Comparison of ENCODE assay signal across 25 cellular contexts in genomic region chr17:82198092-82198491, GRCh38. TPM values are rescaled to one million over a fixed set of nuclear protein-coding genes. Genes with fewer than 3 reads are reported as not detected.
DNase-seq lines count a peak whose midpoint lies in the region; ATAC-seq and TF ChIP-seq lines count a peak whose summit lies in the region.
"Had no signal": no experiment of that assay in that cellular context is flagged by ENCODE, and none has a peak within 500 bp of the region (broad histone marks: within the 10 kb centered on the region; RNA-seq: fewer than 3 reads in every experiment).

No MANE protein-coding gene starts in this region.

- no peaks in the 10 kb centered on the region for H3K9me3 ChIP-seq in T-helper 17 cell (ENCODE audit: control insufficient read depth, low read length, poor library complexity, severe bottlenecking)
- H3K9me3 ChIP-seq: heart right ventricle, thoracic aorta, vagina had no signal

- CTCF ChIA-PET in GM10248 (lab: Yijun Ruan, JAX) = interaction anchor here (1.0 to 1.2 kb wide), 2 partner anchors 12 to 166 kb away, joined by 3 read pairs; no protein-coding TSS in a partner anchor

- H3K27ac Mint-ChIP-seq in activated T-cell treated with anti-CD3 and anti-CD28 coated beads, Interleukin-2, amount 50 U/mL, for 72 hours = no peak overlapping the region
- H3K27ac Mint-ChIP-seq in activated T-cell treated with anti-CD3 and anti-CD28 coated beads, Interleukin-2, amount 50 U/mL, for 24 hours = no peak overlapping the region
- peak overlapping the region; percentile 92 for H3K27ac Mint-ChIP-seq in T-helper 17 cell
- peak overlapping the region in 9 of 10 donors; percentile 12 to 90 (median 75) for H3K27ac Mint-ChIP-seq in naive thymus-derived CD8-positive, alpha-beta T cell
- H3K27ac Mint-ChIP-seq: HFFc6, WTC11 had no signal

- TF ChIP-seq CTCF in GM10248 (IDR thresholded peaks at IDR 0.05; ENCODE audit: control extremely low read depth, extremely low read depth, low read depth, missing control alignments) = no peak

- H3K4me1 Mint-ChIP-seq in activated T-cell treated with anti-CD3 and anti-CD28 coated beads, Interleukin-2, amount 50 U/mL, for 72 hours (ENCODE audit: low read depth) = peaks cover 57% of the 10 kb centered on the region
- H3K4me1 Mint-ChIP-seq in activated T-cell treated with anti-CD3 and anti-CD28 coated beads, Interleukin-2, amount 50 U/mL, for 24 hours (ENCODE audit: low read depth) = peaks cover 44% of the 10 kb centered on the region
- H3K4me1 Mint-ChIP-seq in T-helper 17 cell = peaks cover 30% of the 10 kb centered on the region
- peaks cover 10 to 42% (median 35%) of the 10 kb centered on the region in 4 donors for H3K4me1 Mint-ChIP-seq in naive thymus-derived CD8-positive, alpha-beta T cell
- H3K4me1 Mint-ChIP-seq: WTC11 had no signal

- no peaks in the 10 kb centered on the region for H3K9me3 Mint-ChIP-seq in activated T-cell treated with anti-CD3 and anti-CD28 coated beads, Interleukin-2, amount 50 U/mL, for 72 hours
- no peaks in the 10 kb centered on the region for H3K9me3 Mint-ChIP-seq in activated T-cell treated with anti-CD3 and anti-CD28 coated beads, Interleukin-2, amount 50 U/mL, for 24 hours
- H3K9me3 Mint-ChIP-seq in naive thymus-derived CD8-positive, alpha-beta T cell = no peaks in the 10 kb centered on the region
- H3K9me3 Mint-ChIP-seq: HFFc6, naive B cell, WTC11 had no signal

- H3K36me3 Mint-ChIP-seq in activated T-cell treated with anti-CD3 and anti-CD28 coated beads, Interleukin-2, amount 50 U/mL, for 72 hours (ENCODE audit: insufficient read depth in 2 of 2) = peaks cover 3 to 17% of the 10 kb centered on the region in 2 donors
- H3K36me3 Mint-ChIP-seq in activated T-cell treated with anti-CD3 and anti-CD28 coated beads, Interleukin-2, amount 50 U/mL, for 24 hours (ENCODE audit: low read depth) = peaks cover 67% of the 10 kb centered on the region
- H3K36me3 Mint-ChIP-seq in T-helper 17 cell (ENCODE audit: low read depth) = peaks cover 10% of the 10 kb centered on the region
- H3K36me3 Mint-ChIP-seq in naive thymus-derived CD8-positive, alpha-beta T cell = peaks cover 1 to 45% (median 23%) of the 10 kb centered on the region in 3 donors

- ATAC-seq in activated T-cell treated with anti-CD3 and anti-CD28 coated beads, Interleukin-2, amount 50 U/mL, for 72 hours (replicated peaks in 1 of 2) = no peak
- no peak for ATAC-seq in T-helper 17 cell
- no peak for ATAC-seq in naive thymus-derived CD8-positive, alpha-beta T cell
- ATAC-seq: heart right ventricle, left colon, WTC11 had no signal

- POLR2A ChIA-PET in GM10248 (lab: Yijun Ruan, JAX) = interaction anchor here (0.6 kb wide), 1 partner anchor 15 kb away, joined by 3 read pairs; no protein-coding TSS in a partner anchor
- POLR2A ChIA-PET in naive thymus-derived CD8-positive, alpha-beta T cell (lab: Charles Lee) = interaction anchor here (0.5 to 1.2 kb wide), 3 partner anchors 14 to 337 kb away, joined by 3 to 4 read pairs (median 4); partner anchors contain the start of gene CCDC57

- peak; percentile 23 to 37 for DNase-seq in activated T-cell treated with anti-CD3 and anti-CD28 coated beads, Interleukin-2, amount 50 U/mL, for 72 hours
- DNase-seq in activated T-cell treated with anti-CD3 and anti-CD28 coated beads, Interleukin-2, amount 50 U/mL, for 24 hours = no peak
- peak; percentile 48 for DNase-seq in GM10248 (ENCODE audit: extremely low spot score)
- DNase-seq in T-helper 17 cell = no peak
- DNase-seq in naive thymus-derived CD8-positive, alpha-beta T cell = no peak
- no peak for DNase-seq in NCI-H748 (lab: John Stamatoyannopoulos, UW; ENCODE audit: unreplicated experiment)
- no peak for DNase-seq in middle frontal gyrus (ENCODE audit: extremely low spot score, low spot score)
- no peak for DNase-seq in effector CD8-positive, alpha-beta T cell (lab: John Stamatoyannopoulos, UW)
- DNase-seq: amniotic stem cell; C1 segment of cervical spinal cord; effector CD4-positive, alpha-beta T cell; erythroblast; GM23248; heart right ventricle; HFFc6; left colon; naive B cell; NCI-H1417; NCI-H2107; NCI-H446 treated with DMSO at 0.1 percent for 48 hours; stimulated activated CD4-positive, alpha-beta T cell treated with anti-CD3 and anti-CD28 coated beads, Interleukin-2, amount 100 ng/mL, for 48 hours; stimulated activated naive CD4-positive, alpha-beta T cell had no signal

- H3K4me3 Mint-ChIP-seq in activated T-cell treated with anti-CD3 and anti-CD28 coated beads, Interleukin-2, amount 50 U/mL, for 72 hours = peak overlapping the region; percentile 33 to 73
- no peak overlapping the region for H3K4me3 Mint-ChIP-seq in activated T-cell treated with anti-CD3 and anti-CD28 coated beads, Interleukin-2, amount 50 U/mL, for 24 hours
- peak overlapping the region; percentile 53 for H3K4me3 Mint-ChIP-seq in T-helper 17 cell
- H3K4me3 Mint-ChIP-seq in naive thymus-derived CD8-positive, alpha-beta T cell = peak overlapping the region in 7 of 10 donors; percentile 0 to 73 (median 49)
- H3K4me3 Mint-ChIP-seq: HFFc6, naive B cell, WTC11 had no signal

- H3K27me3 Mint-ChIP-seq in activated T-cell treated with anti-CD3 and anti-CD28 coated beads, Interleukin-2, amount 50 U/mL, for 72 hours (ENCODE audit: low read depth) = no peaks in the 10 kb centered on the region
- no peaks in the 10 kb centered on the region for H3K27me3 Mint-ChIP-seq in activated T-cell treated with anti-CD3 and anti-CD28 coated beads, Interleukin-2, amount 50 U/mL, for 24 hours
- no peaks in the 10 kb centered on the region for H3K27me3 Mint-ChIP-seq in T-helper 17 cell
- H3K27me3 Mint-ChIP-seq in naive thymus-derived CD8-positive, alpha-beta T cell = no peaks in the 10 kb centered on the region
- H3K27me3 Mint-ChIP-seq: naive B cell had no signal

RNA-seq across cellular contexts. Expression of gene CCDC57, which starts 14.6 kb away (rescaled TPM):
- 10 to 100 TPM; 76.9 to 78.8 TPM for total RNA-seq in activated T-cell treated with anti-CD3 and anti-CD28 coated beads, Interleukin-2, amount 50 U/mL, for 72 hours
- total RNA-seq in T-helper 17 cell = 10 to 100 TPM; 79.1 to 89.0 TPM
- total RNA-seq in naive thymus-derived CD8-positive, alpha-beta T cell = 10 to 100 TPM; 72.9 to 80.0 TPM
- polyA plus RNA-seq in naive thymus-derived CD8-positive, alpha-beta T cell = 10 to 100 TPM; 39.6 to 53.5 (median 42.4) TPM

RNA-seq across cellular contexts. Expression of gene SLC16A3, which starts 30.8 kb away (rescaled TPM):
- 10 to 100 TPM; 42.8 to 74.5 TPM for total RNA-seq in activated T-cell treated with anti-CD3 and anti-CD28 coated beads, Interleukin-2, amount 50 U/mL, for 72 hours
- total RNA-seq in T-helper 17 cell = 10 to 100 TPM; 47.2 to 56.2 TPM
- total RNA-seq in naive thymus-derived CD8-positive, alpha-beta T cell = 10 to 100 TPM; 10.1 to 11.6 TPM
- polyA plus RNA-seq in naive thymus-derived CD8-positive, alpha-beta T cell = 1 to 10 TPM in 2 of 3 donors, under 1 TPM in 1; 0.91 to 1.5 (median 1.0) TPM

Comparison
In these comparisons a context has a peak if more than half of its experiments do, and no peak if none do; other contexts are left out.
1. DNase-seq: peak in activated T-cell treated with anti-CD3 and anti-CD28 coated beads, Interleukin-2, amount 50 U/mL, for 72 hours (2 of 2) and GM10248 (single experiment); none in activated T-cell treated with anti-CD3 and anti-CD28 coated beads, Interleukin-2, amount 50 U/mL, for 24 hours (single experiment), T-helper 17 cell (0 of 3), naive thymus-derived CD8-positive, alpha-beta T cell (0 of 10), NCI-H748 (single experiment), middle frontal gyrus (single experiment) and effector CD8-positive, alpha-beta T cell (single experiment).
2. H3K27ac Mint-ChIP-seq: peak in T-helper 17 cell (single experiment) and naive thymus-derived CD8-positive, alpha-beta T cell (9 of 10); none in activated T-cell treated with anti-CD3 and anti-CD28 coated beads, Interleukin-2, amount 50 U/mL, for 72 hours (single experiment) and activated T-cell treated with anti-CD3 and anti-CD28 coated beads, Interleukin-2, amount 50 U/mL, for 24 hours (single experiment).